In genomic region chr12:3034067-3034750, GRCh38 we compare ENCODE assay signal across 8 cellular contexts. TPM values are rescaled to one million over a fixed set of nuclear protein-coding genes. Genes with fewer than 3 reads are reported as not detected.
DNase-seq lines count a peak whose midpoint lies in the region; ATAC-seq and TF ChIP-seq lines count a peak whose summit lies in the region.

No MANE protein-coding gene starts in this region.

- TF ChIP-seq CTCF in DND-41 (IDR thresholded peaks at IDR 0.05; ENCODE audit: borderline replicate concordance, extremely low read depth, low read length, poor library complexity, severe bottlenecking) (peak; percentile 83), HEK293 (tag by site-specific recombination; IDR thresholded peaks at IDR 0.05) (peak; percentile 78)

- H3K9me3 ChIP-seq in DND-41 (ENCODE audit: insufficient read depth, low read length, severe bottlenecking), result no peaks in the 10 kb centered on the region
- no peaks in the 10 kb centered on the region for H3K9me3 ChIP-seq in HEK293 (ENCODE audit: control insufficient read depth, insufficient read depth, low read depth, low read length)

- H3K9ac ChIP-seq in DND-41 (ENCODE audit: low read depth, low read length), result no peak overlapping the region

- intact Hi-C loops in activated naive CD4-positive, alpha-beta T cell treated with anti-CD3 and anti-CD28 coated beads for 36 hours (cut with micrococcal nuclease), result no loop called here
- intact Hi-C loops in head of caudate nucleus (cut with DNase I) (loop anchor here (10.0 kb wide), 2 partner anchors 149 to 179 kb away; partner anchors contain the start of gene TEX52), posterior cingulate gyrus (cut with DNase I) (no loop called here)

- no peaks in the 10 kb centered on the region for H3K36me3 Mint-ChIP-seq in activated naive CD4-positive, alpha-beta T cell treated with anti-CD3 and anti-CD28 coated beads for 36 hours (ENCODE audit: low read depth)

- CTCF ChIA-PET in HEK293 (lab: Yijun Ruan, JAX), result interaction anchor here (0.6 to 2.6 kb wide), 28 partner anchors 9 to 343 kb away, joined by 3 to 34 read pairs (median 4); partner anchors contain the start of gene TULP3
- CTCF ChIA-PET in activated naive CD4-positive, alpha-beta T cell treated with anti-CD3 and anti-CD28 coated beads for 36 hours (lab: Charles Lee), result interaction anchor here (0.6 to 1.8 kb wide), 5 partner anchors 86 to 185 kb away, joined by 3 to 5 read pairs (median 4); no protein-coding TSS in a partner anchor

- H3K36me3 ChIP-seq in DND-41 (ENCODE audit: insufficient read depth, low read length), result no peaks in the 10 kb centered on the region
- peaks cover 0 to 18% of the 10 kb centered on the region in 2 experiments; a peak in 2 of 3 replicates for H3K36me3 ChIP-seq in HEK293 (ENCODE audit: control insufficient read depth in 2 of 2, insufficient read depth in 1 of 2, low read length in 2 of 2)

- no peaks in the 10 kb centered on the region for H3K79me2 ChIP-seq in DND-41 (ENCODE audit: insufficient read depth, low read length)

- peak; percentile 61 for DNase-seq in DND-41
- peak; percentile 14 for DNase-seq in NCI-H774 (lab: John Stamatoyannopoulos, UW)
- DNase-seq in activated naive CD4-positive, alpha-beta T cell treated with anti-CD3 and anti-CD28 coated beads for 36 hours, result peak; percentile 58
- DNase-seq in head of caudate nucleus, result peak; percentile 55 to 91 (median 80)
- peak; percentile 39 to 97 (median 74) for DNase-seq in posterior cingulate gyrus

- H3K4me3 ChIP-seq in DND-41 (ENCODE audit: low read depth in 1 of 2, low read length in 2 of 2), result no peak overlapping the region
- no peak overlapping the region for H3K4me3 ChIP-seq in HEK293 (ENCODE audit: low read depth, low read length)

- H2AFZ ChIP-seq in DND-41 (ENCODE audit: low read depth, low read length), result no peak overlapping the region

- H3K4me1 Mint-ChIP-seq in activated naive CD4-positive, alpha-beta T cell treated with anti-CD3 and anti-CD28 coated beads for 36 hours (ENCODE audit: low read depth), result no peaks in the 10 kb centered on the region

- no peak overlapping the region for H3K4me2 ChIP-seq in DND-41 (ENCODE audit: insufficient read depth, low read length)

- no peak overlapping the region for H3K27ac Mint-ChIP-seq in activated naive CD4-positive, alpha-beta T cell treated with anti-CD3 and anti-CD28 coated beads for 36 hours

- no peaks in the 10 kb centered on the region for H4K20me1 ChIP-seq in DND-41 (ENCODE audit: insufficient read depth, low read length)

- H3K27ac ChIP-seq in DND-41 (ENCODE audit: low read length) (no peak overlapping the region), HEK293 (ENCODE audit: extremely low read depth, low read depth, low read length) (no peak overlapping the region)

- H3K9me3 Mint-ChIP-seq in activated naive CD4-positive, alpha-beta T cell treated with anti-CD3 and anti-CD28 coated beads for 36 hours, result no peaks in the 10 kb centered on the region

- POLR2A ChIA-PET in HEK293 (lab: Yijun Ruan, JAX), result interaction anchor here (1.0 to 1.6 kb wide), 3 partner anchors 144 to 157 kb away, joined by 3 read pairs; partner anchors contain the start of genes FOXM1, RHNO1 and TULP3

- peak; percentile 98 for ATAC-seq in DND-41 (ENCODE audit: insufficient read depth, low read depth)
- no peak for ATAC-seq in HG02870 (IDR thresholded peaks at IDR 0.05; ENCODE audit: unreplicated experiment)
- no peak for ATAC-seq in HG03442 (IDR thresholded peaks at IDR 0.05; ENCODE audit: unreplicated experiment)

- H3K27me3 Mint-ChIP-seq in activated naive CD4-positive, alpha-beta T cell treated with anti-CD3 and anti-CD28 coated beads for 36 hours (ENCODE audit: low read depth), result no peaks in the 10 kb centered on the region

- H3K4me1 ChIP-seq in DND-41 (ENCODE audit: insufficient read depth, low read length) (no peaks in the 10 kb centered on the region), HEK293 (ENCODE audit: control insufficient read depth, insufficient read depth, low read length) (no peaks in the 10 kb centered on the region)

- H3K27me3 ChIP-seq in DND-41 (ENCODE audit: insufficient read depth, low read length, poor library complexity), result peaks cover 9% of the 10 kb centered on the region

- no peak overlapping the region for H3K4me3 Mint-ChIP-seq in activated naive CD4-positive, alpha-beta T cell treated with anti-CD3 and anti-CD28 coated beads for 36 hours

TF ChIP-seq in HEK293, 187 proteins besides CTCF, POLR2A, EP300 and RAD21 (continues in another document):
- TF ChIP-seq ZNF76 (tag by site-specific recombination; IDR thresholded peaks at IDR 0.05; ENCODE audit: borderline replicate concordance, low read depth), result no peak
- no peak for TF ChIP-seq RBAK (tag by site-specific recombination; IDR thresholded peaks at IDR 0.05)
- TF ChIP-seq ZNF776 (tag by site-specific recombination; IDR thresholded peaks at IDR 0.05; ENCODE audit: borderline replicate concordance), result no peak
- no peak for TF ChIP-seq ZNF223 (tag by site-specific recombination; IDR thresholded peaks at IDR 0.05)
- no peak for TF ChIP-seq ZNF501 (tag by site-specific recombination; IDR thresholded peaks at IDR 0.05)
- peak; percentile 63; the same call in 1 of the 2 replicates for TF ChIP-seq ZNF600 (tag by site-specific recombination; IDR thresholded peaks at IDR 0.05)
- TF ChIP-seq ZNF785 (tag by site-specific recombination; IDR thresholded peaks at IDR 0.05), result no peak
- no peak for TF ChIP-seq ZNF37A (tag by site-specific recombination; IDR thresholded peaks at IDR 0.05)
- 0 out of 2 replicates have a peak, but pooled peaks have one; percentile 31 for TF ChIP-seq PRDM10 (tag by site-specific recombination; IDR thresholded peaks at IDR 0.05)
- TF ChIP-seq ZFP41 (tag by site-specific recombination; IDR thresholded peaks at IDR 0.05; ENCODE audit: borderline replicate concordance), result no peak
- no peak for TF ChIP-seq ZNF280D (tag by site-specific recombination; IDR thresholded peaks at IDR 0.05)
- peak; percentile 95 for TF ChIP-seq ZNF341 (tag by site-specific recombination; IDR thresholded peaks at IDR 0.05; ENCODE audit: low read depth)
- no peak for TF ChIP-seq TRIM28 (IDR thresholded peaks at IDR 0.05; ENCODE audit: borderline replicate concordance, low read length)
- no peak for TF ChIP-seq ZNF114 (tag by site-specific recombination; IDR thresholded peaks at IDR 0.05)
- 0 out of 2 replicates have a peak, but pooled peaks have one; percentile 10 for TF ChIP-seq KLF17 (tag by site-specific recombination; IDR thresholded peaks at IDR 0.05)

RNA-seq across cellular contexts. Expression of gene TSPAN9, which starts 43.0 kb away (rescaled TPM):
- under 1 TPM; 0.72 to 0.91 TPM for total RNA-seq in activated naive CD4-positive, alpha-beta T cell treated with anti-CD3 and anti-CD28 coated beads for 36 hours

Comparison
In these comparisons a context has a peak if more than half of its experiments do, and no peak if none do; other contexts are left out.
1. DNase-seq: peak in every context shown above with its lines; median percentile 80 in head of caudate nucleus; 74 in posterior cingulate gyrus; 61 in DND-41; 58 in activated naive CD4-positive, alpha-beta T cell treated with anti-CD3 and anti-CD28 coated beads for 36 hours; 14 in NCI-H774.